Comparison of ENCODE assay signal across 8 cellular contexts in genomic region chr19:40464059-40465024, GRCh38. TPM values are rescaled to one million over a fixed set of nuclear protein-coding genes. Genes with fewer than 3 reads are reported as not detected.
DNase-seq lines count a peak whose midpoint lies in the region; ATAC-seq lines count a peak whose summit lies in the region.

No MANE protein-coding gene starts in this region.

- peak overlapping the region in 1 of 3 donors; percentile 92 for H3K27ac Mint-ChIP-seq in CD4-positive, CD25-positive, alpha-beta regulatory T cell

- no peaks in the 10 kb centered on the region for H3K9me3 Mint-ChIP-seq in CD4-positive, CD25-positive, alpha-beta regulatory T cell

- H3K36me3 Mint-ChIP-seq in CD4-positive, CD25-positive, alpha-beta regulatory T cell = no peaks in the 10 kb centered on the region

- peaks cover 7% of the 10 kb centered on the region for H3K27me3 ChIP-seq in CD4-positive, CD25-positive, alpha-beta regulatory T cell (ENCODE audit: control insufficient read depth, insufficient read depth, low read length)
- H3K27me3 ChIP-seq in mononuclear cell (ENCODE audit: insufficient read depth, low read length) = peaks cover 13% of the 10 kb centered on the region

- H3K4me3 ChIP-seq in CD4-positive, CD25-positive, alpha-beta regulatory T cell (ENCODE audit: low read depth, low read length) = peak overlapping the region; percentile 59
- H3K4me3 ChIP-seq in mononuclear cell (ENCODE audit: low read length) = peak overlapping the region; percentile 46

- H3K4me3 Mint-ChIP-seq in CD4-positive, CD25-positive, alpha-beta regulatory T cell = peak overlapping the region; percentile 19 to 86 (median 82)

- H3K36me3 ChIP-seq in CD4-positive, CD25-positive, alpha-beta regulatory T cell (ENCODE audit: control insufficient read depth, insufficient read depth, low read length) = no peaks in the 10 kb centered on the region

- H3K4me1 Mint-ChIP-seq in CD4-positive, CD25-positive, alpha-beta regulatory T cell = peaks cover 0 to 30% (median 13%) of the 10 kb centered on the region in 4 donors

- peaks cover 28% of the 10 kb centered on the region for H3K4me1 ChIP-seq in CD4-positive, CD25-positive, alpha-beta regulatory T cell (ENCODE audit: control insufficient read depth, insufficient read depth, low read length, poor library complexity, severe bottlenecking)
- peaks cover 64% of the 10 kb centered on the region for H3K4me1 ChIP-seq in mononuclear cell (ENCODE audit: insufficient read depth, low read length)

- no peak for ATAC-seq in CD4-positive, CD25-positive, alpha-beta regulatory T cell (ENCODE audit: low read depth in 2 of 2)
- no peak for ATAC-seq in GM21381 (IDR thresholded peaks at IDR 0.05; ENCODE audit: unreplicated experiment)

- H3K27ac ChIP-seq in CD4-positive, CD25-positive, alpha-beta regulatory T cell (ENCODE audit: insufficient read depth, low read length, poor library complexity, severe bottlenecking) = no peak overlapping the region

- H3K27me3 Mint-ChIP-seq in CD4-positive, CD25-positive, alpha-beta regulatory T cell = peaks cover 16% of the 10 kb centered on the region

- H3K9me3 ChIP-seq in CD4-positive, CD25-positive, alpha-beta regulatory T cell (ENCODE audit: control insufficient read depth in 2 of 2, low read length in 2 of 2) = no peaks in the 10 kb centered on the region
- no peaks in the 10 kb centered on the region for H3K9me3 ChIP-seq in mononuclear cell (ENCODE audit: low read depth, low read length)

- DNase-seq in CD4-positive, CD25-positive, alpha-beta regulatory T cell = peak; percentile 49 to 66 (median 51)
- peak; percentile 85 for DNase-seq in HT1080 (ENCODE audit: low read depth)
- peak; percentile 28 for DNase-seq in NOMO-1 treated with DMSO at 0.1 percent for 48 hours (lab: John Stamatoyannopoulos, UW; ENCODE audit: unreplicated experiment)
- peak; percentile 88 for DNase-seq in activated CD8-positive, alpha-beta memory T cell treated with anti-CD3 and anti-CD28 coated beads, Interleukin-2, amount 50 U/mL, for 48 hours
- DNase-seq in epidermal melanocyte (ENCODE audit: insufficient read length, low spot score) = peak; percentile 75
- DNase-seq in stimulated activated CD8-positive, alpha-beta memory T cell treated with anti-CD3 and anti-CD28 coated beads, Interleukin-2, amount 100 ng/mL, for 1 hour (ENCODE audit: low read depth in 2 of 2) = peak; percentile 45 to 56

RNA-seq across cellular contexts. Expression of gene BLVRB, which starts 1.2 kb away (rescaled TPM):
- 6.2 TPM for total RNA-seq in CD4-positive, CD25-positive, alpha-beta regulatory T cell
- polyA plus RNA-seq in CD4-positive, CD25-positive, alpha-beta regulatory T cell = 10 to 100 TPM; 19.1 to 48.6 (median 24.1) TPM
- total RNA-seq in HT1080 (2014; rRNA removed; shearing (Covaris generic)) = 44.5 and 48.3 TPM in 2 replicates
- 40.3 and 48.6 TPM in 2 replicates for polyA plus RNA-seq in HT1080 (2015; cell fraction: cytosol; rRNA removed)
- polyA plus RNA-seq in HT1080 (2015; cell fraction: nucleus; rRNA removed) = 30.7 TPM in 2 replicates
- total RNA-seq in mononuclear cell = 39.8 TPM

RNA-seq across cellular contexts. Expression of gene SPTBN4, which starts 2.5 kb away (rescaled TPM):
- total RNA-seq in CD4-positive, CD25-positive, alpha-beta regulatory T cell = not detected
- polyA plus RNA-seq in CD4-positive, CD25-positive, alpha-beta regulatory T cell = not detected
- 0.23 TPM in 1 of 2 replicates, not detected in the other for total RNA-seq in HT1080 (2014; rRNA removed; shearing (Covaris generic))
- 0.03 and 0.10 TPM in 2 replicates for polyA plus RNA-seq in HT1080 (2015; cell fraction: cytosol; rRNA removed)
- polyA plus RNA-seq in HT1080 (2015; cell fraction: nucleus; rRNA removed) = 0.17 and 0.64 TPM in 2 replicates
- under 0.01 TPM for total RNA-seq in mononuclear cell

RNA-seq across cellular contexts. Expression of gene SERTAD3, which starts 20.2 kb away (rescaled TPM):
- total RNA-seq in CD4-positive, CD25-positive, alpha-beta regulatory T cell = 19.5 TPM
- polyA plus RNA-seq in CD4-positive, CD25-positive, alpha-beta regulatory T cell = 1 to 10 TPM; 3.1 to 7.6 (median 6.3) TPM
- total RNA-seq in HT1080 (2014; rRNA removed; shearing (Covaris generic)) = 8.4 and 12.0 TPM in 2 replicates
- 7.7 and 10.2 TPM in 2 replicates for polyA plus RNA-seq in HT1080 (2015; cell fraction: cytosol; rRNA removed)
- 8.3 and 9.0 TPM in 2 replicates for polyA plus RNA-seq in HT1080 (2015; cell fraction: nucleus; rRNA removed)
- 20.7 TPM for total RNA-seq in mononuclear cell

RNA-seq across cellular contexts. Expression of gene SERTAD1, which starts 38.5 kb away (rescaled TPM):
- 17.0 TPM for total RNA-seq in CD4-positive, CD25-positive, alpha-beta regulatory T cell
- 1 to 10 TPM; 5.5 to 8.5 (median 5.9) TPM for polyA plus RNA-seq in CD4-positive, CD25-positive, alpha-beta regulatory T cell
- 9.9 and 13.6 TPM in 2 replicates for total RNA-seq in HT1080 (2014; rRNA removed; shearing (Covaris generic))
- polyA plus RNA-seq in HT1080 (2015; cell fraction: cytosol; rRNA removed) = 10.2 and 12.1 TPM in 2 replicates
- 6.2 and 7.7 TPM in 2 replicates for polyA plus RNA-seq in HT1080 (2015; cell fraction: nucleus; rRNA removed)
- 16.1 TPM for total RNA-seq in mononuclear cell

RNA-seq across cellular contexts. Expression of gene PRX, which starts 51.2 kb away (rescaled TPM):
- total RNA-seq in CD4-positive, CD25-positive, alpha-beta regulatory T cell = 1.3 TPM
- under 1 TPM in 3 of 4 donors, not detected in 1; 0.08 to 0.55 (median 0.22) TPM for polyA plus RNA-seq in CD4-positive, CD25-positive, alpha-beta regulatory T cell
- total RNA-seq in HT1080 (2014; rRNA removed; shearing (Covaris generic)) = not detected in 2 replicates
- polyA plus RNA-seq in HT1080 (2015; cell fraction: cytosol; rRNA removed) = not detected in 2 replicates
- not detected in 2 replicates for polyA plus RNA-seq in HT1080 (2015; cell fraction: nucleus; rRNA removed)
- 1.0 TPM for total RNA-seq in mononuclear cell

Comparison
In these comparisons a context has a peak if more than half of its experiments do, and no peak if none do; other contexts are left out.
1. DNase-seq: peak in every context shown above with its lines; median percentile 88 in activated CD8-positive, alpha-beta memory T cell treated with anti-CD3 and anti-CD28 coated beads, Interleukin-2, amount 50 U/mL, for 48 hours; 85 in HT1080; 75 in epidermal melanocyte; 51 in CD4-positive, CD25-positive, alpha-beta regulatory T cell; 50 in stimulated activated CD8-positive, alpha-beta memory T cell treated with anti-CD3 and anti-CD28 coated beads, Interleukin-2, amount 100 ng/mL, for 1 hour; 28 in NOMO-1 treated with DMSO at 0.1 percent for 48 hours.